Comparison of ENCODE assay signal across 9 cellular contexts in genomic region chr1:58786184-58786926, GRCh38. TPM values are rescaled to one million over a fixed set of nuclear protein-coding genes. Genes with fewer than 3 reads are reported as not detected.
DNase-seq lines count a peak whose midpoint lies in the region; ATAC-seq and TF ChIP-seq lines count a peak whose summit lies in the region.
"Had no signal": no experiment of that assay in that cellular context is flagged by ENCODE, and none has a peak within 500 bp of the region (broad histone marks: within the 10 kb centered on the region; RNA-seq: fewer than 3 reads in every experiment).

No MANE protein-coding gene starts in this region.

- H3K27ac ChIP-seq in GM23248 (peak overlapping the region; percentile 97), gastroesophageal sphincter (peak overlapping the region in 3 of 4 donors; percentile 95 to 100 (median 100)), smooth muscle cell (ENCODE audit: low read depth) (peak overlapping the region; percentile 100), brain microvascular endothelial cell (no peak overlapping the region)

- H3K4me3 Mint-ChIP-seq in activated naive CD8-positive, alpha-beta T cell treated with anti-CD3 and anti-CD28 coated beads, Interleukin-2, amount 10 ng/mL, durations not matched to agents 7 days and 5 days: peak overlapping the region; percentile 93

- H2AFZ ChIP-seq in GM23248: peak overlapping the region; percentile 6; the same call in 1 of the 2 replicates
- H2AFZ ChIP-seq in smooth muscle cell (ENCODE audit: low read depth): no peak overlapping the region

- TF ChIP-seq EP300 in gastroesophageal sphincter (IDR thresholded peaks at IDR 0.05): no peak

- H3F3A ChIP-seq in GM23248 (ENCODE audit: insufficient read depth) (peaks cover 27% of the 10 kb centered on the region), smooth muscle cell (ENCODE audit: low read depth) (peaks cover 24% of the 10 kb centered on the region)

- WGBS in GM23248 (ENCODE audit: low coverage in 1 of 2, low lambda C conversion rate in 2 of 2, missing lambda C conversion rate in 2 of 2), 2 experiments: 46 to 47% methylated on average over 6 of the region's 6 CpGs
- WGBS in gastroesophageal sphincter (ENCODE audit: low coverage in 1 of 2), 2 donors: 60 to 81% methylated on average over 5 to 6 of the region's 6 CpGs
- WGBS in smooth muscle cell (ENCODE audit: low lambda C conversion rate): 79% methylated on average over 6 of the region's 6 CpGs

- H4K20me1 ChIP-seq in GM23248 (ENCODE audit: insufficient read depth) (peaks cover 4% of the 10 kb centered on the region; the same call in 1 of the 2 replicates), smooth muscle cell (ENCODE audit: low read depth) (peaks cover 24% of the 10 kb centered on the region)

- H3K4me3 ChIP-seq in GM23248: peak overlapping the region; percentile 89
- peak overlapping the region in 1 of 2 donors; percentile 74 for H3K4me3 ChIP-seq in gastroesophageal sphincter
- H3K4me3 ChIP-seq in smooth muscle cell: peak overlapping the region; percentile 76
- no peak overlapping the region for H3K4me3 ChIP-seq in brain microvascular endothelial cell (ENCODE audit: low read depth, low read length)

- no peak for TF ChIP-seq POLR2A in gastroesophageal sphincter (IDR thresholded peaks at IDR 0.05)

- H3K36me3 ChIP-seq in GM23248 (ENCODE audit: low read depth): peaks cover 11% of the 10 kb centered on the region
- H3K36me3 ChIP-seq in gastroesophageal sphincter: no peaks in the 10 kb centered on the region
- H3K36me3 ChIP-seq in smooth muscle cell (ENCODE audit: low read depth): no peaks in the 10 kb centered on the region
- peaks cover 14% of the 10 kb centered on the region for H3K36me3 ChIP-seq in brain microvascular endothelial cell (replicated peaks)

- TF ChIP-seq CTCF in gastroesophageal sphincter (IDR thresholded peaks at IDR 0.05) (no peak), smooth muscle cell (IDR thresholded peaks at IDR 0.05; ENCODE audit: borderline replicate concordance, insufficient read depth, poor library complexity, severe bottlenecking) (no peak), brain microvascular endothelial cell (IDR thresholded peaks at IDR 0.05; ENCODE audit: low read depth, low read length, missing control alignments) (no peak)

- H3K4me1 Mint-ChIP-seq in activated naive CD8-positive, alpha-beta T cell treated with anti-CD3 and anti-CD28 coated beads, Interleukin-2, amount 10 ng/mL, durations not matched to agents 7 days and 5 days: peaks cover 18% of the 10 kb centered on the region

- in situ Hi-C loops in GM23248 (cut with MboI): loop anchor here (25.0 kb wide), 1 partner anchor 501 kb away; the partner anchor contains the start of gene FGGY
- in situ Hi-C loops in brain microvascular endothelial cell (cut with HindIII; ENCODE audit: low pct_ligation_motif_present, low sequenced_read_pairs): no loop called here

- DNase-seq in GM23248: peak; percentile 45
- DNase-seq in activated naive CD8-positive, alpha-beta T cell treated with anti-CD3 and anti-CD28 coated beads, Interleukin-2, amount 10 ng/mL, durations not matched to agents 7 days and 5 days: no peak
- DNase-seq in smooth muscle cell (lab: John Stamatoyannopoulos, UW; ENCODE audit: unreplicated experiment): no peak
- DNase-seq in stimulated activated CD4-positive, alpha-beta T cell treated with anti-CD3 and anti-CD28 coated beads, Interleukin-4, amount 100 ng/mL, for 1 hour: no peak
- DNase-seq in brain microvascular endothelial cell: no peak
- no peak for DNase-seq in NCI-H526 (lab: John Stamatoyannopoulos, UW)
- DNase-seq: activated CD8-positive, alpha-beta memory T cell treated with anti-CD3 and anti-CD28 coated beads, Interleukin-2, amount 10 ng/mL, durations not matched to agents 7 days and 5 days had no signal

- no peaks in the 10 kb centered on the region for H3K9me3 ChIP-seq in GM23248 (ENCODE audit: low read depth)
- no peaks in the 10 kb centered on the region for H3K9me3 ChIP-seq in gastroesophageal sphincter
- H3K9me3 ChIP-seq in smooth muscle cell (replicated peaks; ENCODE audit: low read depth): no peaks in the 10 kb centered on the region

- ATAC-seq in activated naive CD8-positive, alpha-beta T cell treated with anti-CD3 and anti-CD28 coated beads, Interleukin-2, amount 10 ng/mL, durations not matched to agents 7 days and 5 days (ENCODE audit: low read depth): no peak
- ATAC-seq in gastroesophageal sphincter: no peak
- no peak for ATAC-seq in HG02763 (IDR thresholded peaks at IDR 0.05; ENCODE audit: unreplicated experiment)
- ATAC-seq: activated CD8-positive, alpha-beta memory T cell treated with anti-CD3 and anti-CD28 coated beads, Interleukin-2, amount 10 ng/mL, durations not matched to agents 7 days and 5 days had no signal

- peak overlapping the region; percentile 97; the same call in 1 of the 2 replicates for H3K9ac ChIP-seq in GM23248
- no peak overlapping the region for H3K9ac ChIP-seq in smooth muscle cell (ENCODE audit: low read depth)

- H3K9me2 ChIP-seq in GM23248 (ENCODE audit: insufficient read depth): no peaks in the 10 kb centered on the region

- no peak overlapping the region for H3K27ac Mint-ChIP-seq in activated naive CD8-positive, alpha-beta T cell treated with anti-CD3 and anti-CD28 coated beads, Interleukin-2, amount 10 ng/mL, durations not matched to agents 7 days and 5 days
- H3K27ac Mint-ChIP-seq: activated CD8-positive, alpha-beta memory T cell treated with anti-CD3 and anti-CD28 coated beads, Interleukin-2, amount 10 ng/mL, durations not matched to agents 7 days and 5 days had no signal

- H3K4me2 ChIP-seq in GM23248 (ENCODE audit: unreplicated experiment): peak overlapping the region; percentile 93
- peak overlapping the region; percentile 94 for H3K4me2 ChIP-seq in smooth muscle cell

- no peaks in the 10 kb centered on the region for H3K27me3 Mint-ChIP-seq in activated naive CD8-positive, alpha-beta T cell treated with anti-CD3 and anti-CD28 coated beads, Interleukin-2, amount 10 ng/mL, durations not matched to agents 7 days and 5 days

- peaks cover 8% of the 10 kb centered on the region for H3K9me3 Mint-ChIP-seq in activated naive CD8-positive, alpha-beta T cell treated with anti-CD3 and anti-CD28 coated beads, Interleukin-2, amount 10 ng/mL, durations not matched to agents 7 days and 5 days

- H3K4me1 ChIP-seq in GM23248 (ENCODE audit: insufficient read depth) (peaks cover 15% of the 10 kb centered on the region), gastroesophageal sphincter (peaks cover 0 to 15% (median 0%) of the 10 kb centered on the region in 3 donors), smooth muscle cell (ENCODE audit: low read depth) (peaks cover 1% of the 10 kb centered on the region)

- peaks cover 25% of the 10 kb centered on the region for H3K79me2 ChIP-seq in GM23248 (ENCODE audit: insufficient read depth)
- peaks cover 23% of the 10 kb centered on the region for H3K79me2 ChIP-seq in smooth muscle cell (ENCODE audit: low read depth)

- POLR2A ChIA-PET in activated naive CD8-positive, alpha-beta T cell treated with anti-CD3 and anti-CD28 coated beads, Interleukin-2, amount 10 ng/mL, durations not matched to agents 7 days and 5 days (lab: Charles Lee): interaction anchor here (0.7 to 3.7 kb wide), 5 partner anchors 30 to 973 kb away, joined by 3 to 29 read pairs (median 3); partner anchors contain the start of gene FGGY

- H3K36me3 Mint-ChIP-seq in activated naive CD8-positive, alpha-beta T cell treated with anti-CD3 and anti-CD28 coated beads, Interleukin-2, amount 10 ng/mL, durations not matched to agents 7 days and 5 days: peaks cover 34% of the 10 kb centered on the region

- no peaks in the 10 kb centered on the region for H3K27me3 ChIP-seq in GM23248 (replicated peaks; ENCODE audit: insufficient read depth)
- H3K27me3 ChIP-seq in gastroesophageal sphincter: no peaks in the 10 kb centered on the region
- H3K27me3 ChIP-seq in smooth muscle cell (ENCODE audit: low read depth): no peaks in the 10 kb centered on the region
- no peaks in the 10 kb centered on the region for H3K27me3 ChIP-seq in brain microvascular endothelial cell (replicated peaks)

RNA-seq across cellular contexts. Expression of gene JUN, which starts 2.5 kb away (rescaled TPM):
- total RNA-seq in GM23248 (2014; rRNA removed; shearing (Covaris generic)): 107 and 112 TPM in 2 replicates
- 43.4 and 45.3 TPM in 2 replicates for polyA plus RNA-seq in GM23248 (2016; fragmentation: Nextera tagmentation; extraction: Ambion mirVana)
- total RNA-seq in activated naive CD8-positive, alpha-beta T cell treated with anti-CD3 and anti-CD28 coated beads, Interleukin-2, amount 10 ng/mL, durations not matched to agents 7 days and 5 days: 10 to 100 TPM; 73.4 to 75.7 TPM
- total RNA-seq in gastroesophageal sphincter: 100 to 1,000 TPM; 102 to 145 (median 105) TPM
- total RNA-seq in smooth muscle cell: 286 and 297 TPM in 2 replicates
- 200 and 253 TPM in 2 replicates for polyA plus RNA-seq in smooth muscle cell
